ENCODE assay signal across 8 cellular contexts in genomic region chr5:166200532-166200931, GRCh38.
"Had no signal": no experiment of that assay in that cellular context is flagged by ENCODE, and none has a peak within 500 bp of the region (broad histone marks: within the 10 kb centered on the region; RNA-seq: fewer than 3 reads in every experiment).

No MANE protein-coding gene starts in this region.

- ATAC-seq: GM12878 had no signal

- H3K4me3 ChIP-seq: GM12878 had no signal

- FAIRE-seq: G401.6, GM12878, GM12891, GM12892, GM18507, GM19239 had no signal

- DNase-seq: GDM1, GF-D8 had no signal
